Comparison of ENCODE assay signal across 6 cellular contexts in genomic region chr7:154054664-154055063, GRCh38. TPM values are rescaled to one million over a fixed set of nuclear protein-coding genes. Genes with fewer than 3 reads are reported as not detected.
"Had no signal": no experiment of that assay in that cellular context is flagged by ENCODE, and none has a peak within 500 bp of the region (broad histone marks: within the 10 kb centered on the region; RNA-seq: fewer than 3 reads in every experiment).

No MANE protein-coding gene starts in this region.

RNA-seq across cellular contexts. Expression of gene DPP6, which starts 2.5 kb away (rescaled TPM):
- total RNA-seq: HT-29, IMR-90, M059J, OCI-LY7, PC-3 had no signal
- polyA plus RNA-seq: IMR-90, SK-N-SH had no signal
